ENCODE assay signal across 29 cellular contexts in the genomic region with DNA sequence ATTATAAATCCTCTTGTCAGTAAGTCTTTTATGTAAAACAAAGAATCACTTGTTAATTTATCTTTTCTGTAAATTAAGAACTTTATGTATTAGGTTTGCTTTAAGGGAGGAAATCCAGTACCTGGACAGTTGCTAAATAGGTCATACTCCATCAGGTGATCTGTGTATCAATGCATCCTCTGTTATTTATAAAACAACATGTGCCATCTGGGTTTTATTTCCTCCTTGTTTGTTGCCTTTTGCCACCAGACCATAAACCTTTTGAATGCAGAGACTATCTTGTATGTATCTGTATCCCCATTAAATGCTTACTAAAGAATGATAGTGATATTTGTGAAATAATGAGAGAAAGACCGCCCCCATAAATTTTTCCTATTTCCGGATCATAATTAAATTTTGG.
"Had no signal": no experiment of that assay in that cellular context is flagged by ENCODE, and none has a peak within 500 bp of the region (broad histone marks: within the 10 kb centered on the region; RNA-seq: fewer than 3 reads in every experiment).

No MANE protein-coding gene starts in this region.

- H3K27ac ChIP-seq: ascending aorta, body of pancreas, PC-9, SK-N-MC had no signal

- H3K36me3 ChIP-seq: ascending aorta, MG63 had no signal

- H3K36me3 Mint-ChIP-seq: activated CD8-positive, alpha-beta memory T cell treated with anti-CD3 and anti-CD28 coated beads, Interleukin-2, amount 10 ng/mL, durations not matched to agents 7 days and 5 days had no signal

- H3K4me1 ChIP-seq: ascending aorta, body of pancreas had no signal

- H3K27ac Mint-ChIP-seq: activated CD4-positive, alpha-beta T cell treated with anti-CD3 and anti-CD28 coated beads, Interleukin-2, amount 10 ng/mL, durations not matched to agents 24 days and 14 days; activated CD8-positive, alpha-beta memory T cell treated with anti-CD3 and anti-CD28 coated beads, Interleukin-2, amount 10 ng/mL, durations not matched to agents 7 days and 5 days; activated naive CD4-positive, alpha-beta T cell treated with anti-CD3 and anti-CD28 coated beads, Interleukin-2, amount 50 U/mL, for 72 hours; activated naive CD8-positive, alpha-beta T cell treated with anti-CD3 and anti-CD28 coated beads, Interleukin-2, amount 50 U/mL, for 24 hours; activated T-cell treated with anti-CD3 and anti-CD28 coated beads, Interleukin-2, amount 50 U/mL, for 24 hours; T-helper 1 cell treated with Interleukin-12 subunit alpha and Interleukin-12 subunit beta and Interleukin-4 antibody, amounts not matched to agents 30 μg/mL and 1 μg/mL, for 36 hours had no signal

- H3K27me3 ChIP-seq: ascending aorta, body of pancreas, MG63 had no signal

- FAIRE-seq: bronchial epithelial cell, colon had no signal

- H3K4me1 Mint-ChIP-seq: activated CD4-positive, alpha-beta T cell treated with anti-CD3 and anti-CD28 coated beads, Interleukin-2, amount 10 ng/mL, durations not matched to agents 24 days and 14 days; activated CD8-positive, alpha-beta memory T cell treated with anti-CD3 and anti-CD28 coated beads, Interleukin-2, amount 10 ng/mL, durations not matched to agents 7 days and 5 days; activated naive CD8-positive, alpha-beta T cell treated with anti-CD3 and anti-CD28 coated beads, Interleukin-2, amount 50 U/mL, for 24 hours; central memory CD8-positive, alpha-beta T cell had no signal

- H3K9me3 Mint-ChIP-seq: activated CD4-positive, alpha-beta T cell treated with anti-CD3 and anti-CD28 coated beads, Interleukin-2, amount 10 ng/mL, durations not matched to agents 24 days and 14 days; activated naive CD8-positive, alpha-beta T cell treated with anti-CD3 and anti-CD28 coated beads, Interleukin-2, amount 50 U/mL, for 24 hours; activated T-cell treated with anti-CD3 and anti-CD28 coated beads, Interleukin-2, amount 50 U/mL, for 24 hours; central memory CD8-positive, alpha-beta T cell; T-helper 1 cell treated with Interleukin-12 subunit alpha and Interleukin-12 subunit beta and Interleukin-4 antibody, amounts not matched to agents 30 μg/mL and 1 μg/mL, for 36 hours had no signal

- DNase-seq: activated CD4-positive, alpha-beta T cell treated with anti-CD3 and anti-CD28 coated beads for 1 hour; activated CD4-positive, alpha-beta T cell treated with anti-CD3 and anti-CD28 coated beads, Interleukin-2, amount 10 ng/mL, durations not matched to agents 24 days and 14 days; activated CD4-positive, alpha-beta T cell treated with anti-CD3 and anti-CD28 coated beads, Interleukin-2, amount 50 U/mL, for 48 hours; activated CD8-positive, alpha-beta memory T cell treated with anti-CD3 and anti-CD28 coated beads, Interleukin-2, amount 10 ng/mL, durations not matched to agents 7 days and 5 days; activated effector memory CD4-positive, alpha-beta T cell treated with anti-CD3 and anti-CD28 coated beads, Interleukin-2, amount 50 U/mL, for 16 hours; activated naive CD4-positive, alpha-beta T cell treated with Interleukin-2 at 50 U/mL for 16 hours; activated naive CD8-positive, alpha-beta T cell treated with anti-CD3 and anti-CD28 coated beads, Interleukin-2, amount 50 U/mL, for 24 hours; activated T-cell treated with anti-CD3 and anti-CD28 coated beads, Interleukin-2, amount 50 U/mL, for 24 hours; amniotic stem cell; body of pancreas; MG63; NCI-H1105; NCI-H1436; NCI-H1694 treated with DMSO at 0.1 percent for 48 hours; NCI-H2029 treated with DMSO at 0.1 percent for 48 hours; NCI-H2171; NCI-H446 treated with DMSO at 0.1 percent for 48 hours; NCI-H524 treated with DMSO at 0.1 percent for 48 hours; NCI-H82; PC-9; SIG-M5 had no signal

- H3K4me2 ChIP-seq: PC-9 had no signal

- ATAC-seq: activated CD8-positive, alpha-beta memory T cell treated with anti-CD3 and anti-CD28 coated beads, Interleukin-2, amount 10 ng/mL, durations not matched to agents 7 days and 5 days; activated naive CD4-positive, alpha-beta T cell treated with anti-CD3 and anti-CD28 coated beads, Interleukin-2, amount 50 U/mL, for 72 hours; activated naive CD8-positive, alpha-beta T cell treated with anti-CD3 and anti-CD28 coated beads, Interleukin-2, amount 50 U/mL, for 24 hours; body of pancreas; WTC11 had no signal

- H3K9me3 ChIP-seq: ascending aorta, body of pancreas, MG63 had no signal

- H3K4me3 Mint-ChIP-seq: activated CD4-positive, alpha-beta T cell treated with anti-CD3 and anti-CD28 coated beads, Interleukin-2, amount 10 ng/mL, durations not matched to agents 24 days and 14 days; activated CD8-positive, alpha-beta memory T cell treated with anti-CD3 and anti-CD28 coated beads, Interleukin-2, amount 10 ng/mL, durations not matched to agents 7 days and 5 days; activated naive CD8-positive, alpha-beta T cell treated with anti-CD3 and anti-CD28 coated beads, Interleukin-2, amount 50 U/mL, for 24 hours; activated T-cell treated with anti-CD3 and anti-CD28 coated beads, Interleukin-2, amount 50 U/mL, for 24 hours; central memory CD8-positive, alpha-beta T cell; T-helper 1 cell treated with Interleukin-12 subunit alpha and Interleukin-12 subunit beta and Interleukin-4 antibody, amounts not matched to agents 30 μg/mL and 1 μg/mL, for 36 hours; WTC11 had no signal

- H3K27me3 Mint-ChIP-seq: activated CD4-positive, alpha-beta T cell treated with anti-CD3 and anti-CD28 coated beads, Interleukin-2, amount 10 ng/mL, durations not matched to agents 24 days and 14 days had no signal

- H3K4me3 ChIP-seq: ascending aorta, body of pancreas, MG63, PC-9, SK-N-MC had no signal
